Comparison of ENCODE assay signal across 18 cellular contexts in the genomic region with DNA sequence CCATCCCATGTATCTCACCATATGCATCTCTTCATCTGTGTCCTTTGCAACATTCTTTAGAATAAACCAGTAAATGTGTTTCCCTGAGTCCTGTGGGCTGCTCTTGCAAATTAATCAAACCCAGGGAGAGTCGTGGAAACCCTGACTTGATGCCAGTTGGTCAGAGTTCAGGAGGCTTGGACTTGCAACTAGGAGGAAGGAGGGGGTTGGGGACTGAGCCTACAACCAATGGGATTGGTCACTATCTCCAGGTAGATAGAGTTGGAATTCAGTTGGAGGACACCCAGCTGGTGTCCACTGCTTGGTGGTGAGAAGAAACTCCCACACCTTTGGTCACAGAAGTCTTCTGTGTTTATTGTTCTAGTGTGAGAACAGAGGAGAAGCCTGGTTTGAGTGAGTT. TPM values are rescaled to one million over a fixed set of nuclear protein-coding genes. Genes with fewer than 3 reads are reported as not detected.
DNase-seq lines count a peak whose midpoint lies in the region; ATAC-seq and TF ChIP-seq lines count a peak whose summit lies in the region.
"Had no signal": no experiment of that assay in that cellular context is flagged by ENCODE, and none has a peak within 500 bp of the region (broad histone marks: within the 10 kb centered on the region; RNA-seq: fewer than 3 reads in every experiment).

No MANE protein-coding gene starts in this region.

- no peak for TF ChIP-seq CTCF in body of pancreas (IDR thresholded peaks at IDR 0.05)

- intact Hi-C loops in body of pancreas (cut with DNase I): no loop called here
- intact Hi-C loops in left ventricle myocardium superior (cut with micrococcal nuclease): no loop called here

- ATAC-seq in stimulated activated naive CD8-positive, alpha-beta T cell treated with anti-CD3 and anti-CD28 coated beads, Interleukin-15, Interleukin-2, amounts not matched to agents 100 U/mL and 50 U/mL, for 24 hours: no peak
- ATAC-seq in body of pancreas (peak; percentile 50), left ventricle myocardium superior (no peak)
- ATAC-seq: CD8-positive, alpha-beta T cell; HCT116 had no signal

- peak overlapping the region; percentile 83 for H3K27ac Mint-ChIP-seq in activated T-cell treated with anti-CD3 and anti-CD28 coated beads, Interleukin-2, amount 50 U/mL, for 24 hours
- peak overlapping the region; percentile 6 for H3K27ac Mint-ChIP-seq in stimulated activated naive CD8-positive, alpha-beta T cell treated with anti-CD3 and anti-CD28 coated beads, Interleukin-15, Interleukin-2, amounts not matched to agents 100 ng/mL and 50 ng/mL, for 24 hours
- H3K27ac Mint-ChIP-seq: B cell; CD8-positive, alpha-beta T cell; HFFc6 had no signal

- no peak overlapping the region for H3K27ac ChIP-seq in body of pancreas
- H3K27ac ChIP-seq: BLaER1 treated with 17β-estradiol and CSF1 and Interleukin-3, amounts not matched to agents 10 nM and 100 nM had no signal

- H3K9me3 Mint-ChIP-seq in activated T-cell treated with anti-CD3 and anti-CD28 coated beads, Interleukin-2, amount 50 U/mL, for 24 hours: peaks cover 8% of the 10 kb centered on the region
- H3K9me3 Mint-ChIP-seq in stimulated activated naive CD8-positive, alpha-beta T cell treated with anti-CD3 and anti-CD28 coated beads, Interleukin-15, Interleukin-2, amounts not matched to agents 100 ng/mL and 50 ng/mL, for 24 hours: peaks cover 6% of the 10 kb centered on the region
- H3K9me3 Mint-ChIP-seq: HFFc6 had no signal

- no peaks in the 10 kb centered on the region for H3K27me3 ChIP-seq in body of pancreas
- H3K27me3 ChIP-seq: BLaER1 treated with 17β-estradiol and CSF1 and Interleukin-3, amounts not matched to agents 10 nM and 100 nM had no signal

- no peak for TF ChIP-seq POLR2A in body of pancreas (IDR thresholded peaks at IDR 0.05)

- peaks cover 7% of the 10 kb centered on the region for H3K4me1 ChIP-seq in body of pancreas

- H3K36me3 ChIP-seq in body of pancreas (replicated peaks in 1 of 2; ENCODE audit: insufficient read depth in 1 of 2, low read depth in 2 of 2): no peaks in the 10 kb centered on the region
- H3K36me3 ChIP-seq: BLaER1 treated with 17β-estradiol and CSF1 and Interleukin-3, amounts not matched to agents 10 nM and 100 nM had no signal

- H3K4me1 Mint-ChIP-seq in activated T-cell treated with anti-CD3 and anti-CD28 coated beads, Interleukin-2, amount 50 U/mL, for 24 hours (ENCODE audit: low read depth): peaks cover 66% of the 10 kb centered on the region
- H3K4me1 Mint-ChIP-seq in stimulated activated naive CD8-positive, alpha-beta T cell treated with anti-CD3 and anti-CD28 coated beads, Interleukin-15, Interleukin-2, amounts not matched to agents 100 ng/mL and 50 ng/mL, for 24 hours (ENCODE audit: low read depth): peaks cover 62% of the 10 kb centered on the region
- H3K4me1 Mint-ChIP-seq: B cell had no signal

- WGBS in body of pancreas, 2 donors: 6 to 7% methylated on average over 1 of the region's 1 CpG

- H3K4me3 ChIP-seq in body of pancreas: no peak overlapping the region
- H3K4me3 ChIP-seq: BLaER1 treated with 17β-estradiol and CSF1 and Interleukin-3, amounts not matched to agents 10 nM and 100 nM had no signal

- H3K27me3 Mint-ChIP-seq in activated T-cell treated with anti-CD3 and anti-CD28 coated beads, Interleukin-2, amount 50 U/mL, for 24 hours: no peaks in the 10 kb centered on the region
- H3K27me3 Mint-ChIP-seq in stimulated activated naive CD8-positive, alpha-beta T cell treated with anti-CD3 and anti-CD28 coated beads, Interleukin-15, Interleukin-2, amounts not matched to agents 100 ng/mL and 50 ng/mL, for 24 hours: no peaks in the 10 kb centered on the region

- no peak for DNase-seq in activated T-cell treated with anti-CD3 and anti-CD28 coated beads, Interleukin-2, amount 50 U/mL, for 24 hours
- no peak for DNase-seq in activated T-cell treated with anti-CD3 and anti-CD28 coated beads, Interleukin-2, amount 50 U/mL, for 48 hours
- no peak for DNase-seq in stimulated activated naive CD8-positive, alpha-beta T cell treated with anti-CD3 and anti-CD28 coated beads, Interleukin-15, Interleukin-2, amounts not matched to agents 100 U/mL and 50 U/mL, for 24 hours
- DNase-seq in body of pancreas (peak in 3 of 4 donors; percentile 25 to 77 (median 33)), left ventricle myocardium superior (no peak)
- no peak for DNase-seq in activated effector memory CD4-positive, alpha-beta T cell treated with Interleukin-2 at 50 U/mL for 16 hours
- DNase-seq: Calu3; CD8-positive, alpha-beta T cell; DMS79 treated with DMSO at 0.1 percent for 48 hours; GF-D8; GOT3; H7; HFFc6 had no signal

- no peaks in the 10 kb centered on the region for H3K9me3 ChIP-seq in body of pancreas

- H3K36me3 Mint-ChIP-seq in activated T-cell treated with anti-CD3 and anti-CD28 coated beads, Interleukin-2, amount 50 U/mL, for 24 hours (ENCODE audit: low read depth): peaks cover 36% of the 10 kb centered on the region
- peaks cover 29% of the 10 kb centered on the region for H3K36me3 Mint-ChIP-seq in stimulated activated naive CD8-positive, alpha-beta T cell treated with anti-CD3 and anti-CD28 coated beads, Interleukin-15, Interleukin-2, amounts not matched to agents 100 ng/mL and 50 ng/mL, for 24 hours (ENCODE audit: low read depth)

- H3K4me3 Mint-ChIP-seq in activated T-cell treated with anti-CD3 and anti-CD28 coated beads, Interleukin-2, amount 50 U/mL, for 24 hours: no peak overlapping the region
- H3K4me3 Mint-ChIP-seq in stimulated activated naive CD8-positive, alpha-beta T cell treated with anti-CD3 and anti-CD28 coated beads, Interleukin-15, Interleukin-2, amounts not matched to agents 100 ng/mL and 50 ng/mL, for 24 hours: no peak overlapping the region
- H3K4me3 Mint-ChIP-seq: B cell; CD8-positive, alpha-beta T cell; HFFc6 had no signal

RNA-seq across cellular contexts. Expression of a gene that starts 38.3 kb away (rescaled TPM):
- total RNA-seq in body of pancreas (1 to 10 TPM in 1 of 2 donors, under 1 TPM in 1; 0.33 to 6.0 TPM), left ventricle myocardium superior (0.12 TPM)
- total RNA-seq: A172, HFFc6 had no signal

Comparison
In these comparisons a context has a peak if more than half of its experiments do, and no peak if none do; other contexts are left out.
1. DNase-seq: peak in body of pancreas (3 of 4); none in activated T-cell treated with anti-CD3 and anti-CD28 coated beads, Interleukin-2, amount 50 U/mL, for 24 hours (single experiment), activated T-cell treated with anti-CD3 and anti-CD28 coated beads, Interleukin-2, amount 50 U/mL, for 48 hours (0 of 2), stimulated activated naive CD8-positive, alpha-beta T cell treated with anti-CD3 and anti-CD28 coated beads, Interleukin-15, Interleukin-2, amounts not matched to agents 100 U/mL and 50 U/mL, for 24 hours (single experiment), activated effector memory CD4-positive, alpha-beta T cell treated with Interleukin-2 at 50 U/mL for 16 hours (single experiment) and left ventricle myocardium superior (single experiment).